Comparison of ENCODE assay signal across 19 cellular contexts in the genomic region with DNA sequence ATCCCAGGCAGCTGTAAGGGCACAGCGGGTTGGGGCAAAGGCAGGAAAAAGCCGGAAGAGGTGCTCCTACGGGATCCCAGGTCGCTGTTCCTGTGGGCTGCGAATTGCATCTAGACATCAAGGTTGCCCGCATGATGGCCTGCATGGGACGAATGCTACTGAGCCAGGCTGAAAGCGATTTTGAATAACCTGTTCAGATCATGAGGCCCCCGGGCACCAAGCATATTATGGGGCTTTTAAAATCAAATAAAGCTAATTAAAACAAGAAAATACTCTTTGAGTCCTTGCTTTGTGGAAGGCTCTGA. TPM values are rescaled to one million over a fixed set of nuclear protein-coding genes. Genes with fewer than 3 reads are reported as not detected.
"Had no signal": no experiment of that assay in that cellular context is flagged by ENCODE, and none has a peak within 500 bp of the region (broad histone marks: within the 10 kb centered on the region; RNA-seq: fewer than 3 reads in every experiment).

No MANE protein-coding gene starts in this region.

- H3K4me1 Mint-ChIP-seq: activated CD4-positive, alpha-beta T cell treated with anti-CD3 and anti-CD28 coated beads, Interleukin-2, amount 10 ng/mL, durations not matched to agents 7 days and 5 days; stimulated activated effector memory CD8-positive, alpha-beta T cell treated with anti-CD3 and anti-CD28 coated beads, Interleukin-12 subunit alpha, Interleukin-12 subunit beta, amount 100 ng/mL, for 72 hours had no signal

- H3K27ac ChIP-seq: esophagus squamous epithelium, right lobe of liver, thoracic aorta, upper lobe of left lung had no signal

- ATAC-seq: left colon; right lobe of liver; SK-N-SH treated with all-trans-retinoic acid at 6 μM for 48 hours; stimulated activated effector memory CD8-positive, alpha-beta T cell treated with anti-CD3 and anti-CD28 coated beads, Interleukin-12 subunit alpha, Interleukin-12 subunit beta, amount 100 ng/mL, for 72 hours had no signal

- H3K9me3 Mint-ChIP-seq: activated CD4-positive, alpha-beta T cell treated with anti-CD3 and anti-CD28 coated beads, Interleukin-2, amount 10 ng/mL, durations not matched to agents 7 days and 5 days; dendritic cell treated with granulocyte-macrophage colony-stimulating factor and Interleukin-4, amounts not matched to agents 40 ng/mL and 50 ng/mL, for 4 days; nephron; stimulated activated effector memory CD8-positive, alpha-beta T cell treated with anti-CD3 and anti-CD28 coated beads, Interleukin-12 subunit alpha, Interleukin-12 subunit beta, amount 100 ng/mL, for 72 hours had no signal

- DNase-seq: activated CD4-positive, alpha-beta T cell treated with anti-CD3 and anti-CD28 coated beads, Interleukin-2, amount 10 ng/mL, durations not matched to agents 7 days and 5 days; activated CD4-positive, CD25-positive, alpha-beta regulatory T cell; amniotic stem cell; effector memory CD4-positive, alpha-beta T cell; esophagus squamous epithelium; midbrain; occipital lobe; small intestine; stimulated activated CD4-positive, alpha-beta T cell treated with anti-CD3 and anti-CD28 coated beads, Interleukin-4, amount 100 ng/mL, for 1 hour; T-helper 9 cell had no signal

- H3K27ac Mint-ChIP-seq: activated CD4-positive, alpha-beta T cell treated with anti-CD3 and anti-CD28 coated beads, Interleukin-2, amount 10 ng/mL, durations not matched to agents 7 days and 5 days; activated naive CD8-positive, alpha-beta T cell; dendritic cell treated with granulocyte-macrophage colony-stimulating factor and Interleukin-4, amounts not matched to agents 40 ng/mL and 50 ng/mL, for 4 days; stimulated activated effector memory CD8-positive, alpha-beta T cell treated with anti-CD3 and anti-CD28 coated beads, Interleukin-12 subunit alpha, Interleukin-12 subunit beta, amount 100 ng/mL, for 72 hours had no signal

- H3K4me1 ChIP-seq: right lobe of liver had no signal

- H3K27me3 ChIP-seq: right lobe of liver had no signal

- H3K4me3 Mint-ChIP-seq: activated CD4-positive, alpha-beta T cell treated with anti-CD3 and anti-CD28 coated beads, Interleukin-2, amount 10 ng/mL, durations not matched to agents 7 days and 5 days; activated naive CD8-positive, alpha-beta T cell; dendritic cell treated with granulocyte-macrophage colony-stimulating factor and Interleukin-4, amounts not matched to agents 40 ng/mL and 50 ng/mL, for 4 days; nephron; stimulated activated effector memory CD8-positive, alpha-beta T cell treated with anti-CD3 and anti-CD28 coated beads, Interleukin-12 subunit alpha, Interleukin-12 subunit beta, amount 100 ng/mL, for 72 hours had no signal

- H3K9me3 ChIP-seq: esophagus squamous epithelium, right lobe of liver, thoracic aorta, upper lobe of left lung had no signal

- FAIRE-seq: small intestine had no signal

- H3K36me3 Mint-ChIP-seq: activated naive CD8-positive, alpha-beta T cell; stimulated activated effector memory CD8-positive, alpha-beta T cell treated with anti-CD3 and anti-CD28 coated beads, Interleukin-12 subunit alpha, Interleukin-12 subunit beta, amount 100 ng/mL, for 72 hours had no signal

- H3K4me3 ChIP-seq: esophagus squamous epithelium, right lobe of liver, thoracic aorta, upper lobe of left lung had no signal

- H3K36me3 ChIP-seq: esophagus squamous epithelium, right lobe of liver, thoracic aorta, upper lobe of left lung had no signal

RNA-seq across cellular contexts. Expression of a gene that starts 37.1 kb away (rescaled TPM):
- total RNA-seq: activated CD4-positive, alpha-beta T cell treated with anti-CD3 and anti-CD28 coated beads, Interleukin-2, amount 10 ng/mL, durations not matched to agents 7 days and 5 days had no signal
